Comparison of ENCODE assay signal across 1 cellular context in genomic region chr17:5562661-5563360, GRCh38.
TF ChIP-seq lines count a peak whose summit lies in the region.

No MANE protein-coding gene starts in this region.

TF ChIP-seq in HEK293T, 16 proteins besides CTCF, POLR2A, EP300 and RAD21 (continued from another document):
- TF ChIP-seq ZNF384 (IDR thresholded peaks at IDR 0.05) (no peak), SUZ12 (IDR thresholded peaks at IDR 0.05) (no peak)
